In the genomic region with DNA sequence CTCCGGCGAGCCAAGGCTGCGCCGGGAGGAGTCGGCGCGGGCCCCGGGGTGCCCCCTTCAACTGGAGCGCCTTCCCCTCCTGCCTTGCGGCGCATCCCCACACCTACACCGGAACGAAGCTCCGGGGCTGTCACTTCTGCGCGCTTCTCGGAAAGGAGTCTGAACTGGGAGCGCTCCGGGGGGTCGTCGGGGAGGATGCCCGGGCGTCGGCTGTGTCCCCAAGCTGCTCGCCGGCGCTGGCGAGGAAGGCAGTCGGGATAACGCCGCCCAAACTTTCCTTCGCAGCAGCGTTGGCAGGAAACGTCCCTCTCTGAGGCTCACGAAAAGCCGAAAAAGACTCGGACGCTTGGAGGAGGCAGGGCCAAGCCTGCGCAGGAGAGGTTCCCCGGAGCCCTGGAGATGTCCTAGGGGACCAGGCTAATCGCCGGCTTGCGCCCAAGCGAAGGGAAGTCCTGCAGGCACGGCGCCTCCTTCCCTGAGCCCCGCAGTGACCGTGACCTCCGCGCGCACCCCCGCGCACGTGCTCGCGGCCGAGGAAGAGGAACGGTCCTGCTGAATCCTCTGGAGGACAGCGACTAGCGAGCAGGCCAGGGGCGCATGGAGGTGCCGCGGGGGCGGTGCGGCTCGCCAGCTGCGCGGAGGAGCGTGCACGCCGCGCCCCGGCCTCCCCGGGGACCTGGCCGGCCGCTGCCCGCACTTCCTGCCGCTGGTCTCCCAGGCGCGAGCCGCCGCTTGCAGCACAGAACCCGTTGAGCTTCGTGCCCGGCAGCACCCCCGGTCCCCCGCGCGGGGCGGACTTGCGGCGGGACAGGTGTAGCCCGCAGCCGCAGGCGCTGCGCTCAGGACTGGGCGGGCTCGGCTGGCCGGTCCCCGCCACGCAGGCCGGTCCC, we compare ENCODE assay signal across 8 cellular contexts. TPM values are rescaled to one million over a fixed set of nuclear protein-coding genes. Genes with fewer than 3 reads are reported as not detected.
DNase-seq lines count a peak whose midpoint lies in the region; ATAC-seq and TF ChIP-seq lines count a peak whose summit lies in the region.

A gene (plus strand): TSS at position 740 of the 890 bp plus-strand sequence.

- TF ChIP-seq EP300 in sigmoid colon (IDR thresholded peaks at IDR 0.05): no peak

- peaks cover 0 to 56% (median 12%) of the 10 kb centered on the region in 4 donors for H3K4me1 Mint-ChIP-seq in CD4-positive, CD25-positive, alpha-beta regulatory T cell
- peaks cover 46% of the 10 kb centered on the region for H3K4me1 Mint-ChIP-seq in brain

- no peaks in the 10 kb centered on the region for H3K36me3 Mint-ChIP-seq in CD4-positive, CD25-positive, alpha-beta regulatory T cell
- H3K36me3 Mint-ChIP-seq in brain: peaks cover 3% of the 10 kb centered on the region

- H3K9me3 ChIP-seq in CD4-positive, CD25-positive, alpha-beta regulatory T cell (ENCODE audit: control insufficient read depth in 2 of 2, low read length in 2 of 2): no peaks in the 10 kb centered on the region
- no peaks in the 10 kb centered on the region for H3K9me3 ChIP-seq in RWPE2 (ENCODE audit: severe bottlenecking)
- H3K9me3 ChIP-seq in iPS-15b (ENCODE audit: control insufficient read depth, insufficient read depth, low read length): no peaks in the 10 kb centered on the region
- H3K9me3 ChIP-seq in sigmoid colon: no peaks in the 10 kb centered on the region

- TF ChIP-seq POLR2A in sigmoid colon (IDR thresholded peaks at IDR 0.05): no peak

- peak; percentile 35 to 37 for ATAC-seq in CD4-positive, CD25-positive, alpha-beta regulatory T cell (ENCODE audit: low read depth in 2 of 2)
- ATAC-seq in GM21737 (IDR thresholded peaks at IDR 0.05; ENCODE audit: unreplicated experiment) (peak; percentile 34), RWPE2 (ENCODE audit: low read depth) (peak; percentile 19), HG03469 (IDR thresholded peaks at IDR 0.05; ENCODE audit: unreplicated experiment) (no peak)

- H3K36me3 ChIP-seq in CD4-positive, CD25-positive, alpha-beta regulatory T cell (ENCODE audit: control insufficient read depth, insufficient read depth, low read length): no peaks in the 10 kb centered on the region
- no peaks in the 10 kb centered on the region for H3K36me3 ChIP-seq in RWPE2 (ENCODE audit: low read depth)
- no peaks in the 10 kb centered on the region for H3K36me3 ChIP-seq in iPS-15b (ENCODE audit: control insufficient read depth, insufficient read depth, low read length)
- no peaks in the 10 kb centered on the region for H3K36me3 ChIP-seq in sigmoid colon

- peaks cover 34% of the 10 kb centered on the region for H3K4me1 ChIP-seq in CD4-positive, CD25-positive, alpha-beta regulatory T cell (ENCODE audit: control insufficient read depth, insufficient read depth, low read length, poor library complexity, severe bottlenecking)
- H3K4me1 ChIP-seq in RWPE2 (ENCODE audit: insufficient read depth, poor library complexity, severe bottlenecking) (peaks cover 26% of the 10 kb centered on the region), iPS-15b (ENCODE audit: control insufficient read depth, insufficient read depth, low read length) (no peaks in the 10 kb centered on the region), sigmoid colon (peaks cover 0 to 28% (median 21%) of the 10 kb centered on the region in 4 donors)

- WGBS in sigmoid colon, 2 donors: 0 to 1% methylated on average over 102 of the region's 102 CpGs

- peak within 1 kb of the TSS; percentile 48 for H3K4me3 ChIP-seq in CD4-positive, CD25-positive, alpha-beta regulatory T cell (ENCODE audit: low read depth, low read length)
- H3K4me3 ChIP-seq in RWPE2 (ENCODE audit: severe bottlenecking): peak within 1 kb of the TSS; percentile 41
- H3K4me3 ChIP-seq in iPS-15b (ENCODE audit: low read depth, low read length): peak within 1 kb of the TSS; percentile 59
- peak within 1 kb of the TSS; percentile 42 to 86 (median 74) for H3K4me3 ChIP-seq in sigmoid colon

- no peak within 1 kb of the TSS for H3K27ac ChIP-seq in CD4-positive, CD25-positive, alpha-beta regulatory T cell (ENCODE audit: insufficient read depth, low read length, poor library complexity, severe bottlenecking)
- peak within 1 kb of the TSS; percentile 35 for H3K27ac ChIP-seq in RWPE2 (ENCODE audit: poor library complexity, severe bottlenecking)
- peak within 1 kb of the TSS; percentile 74 to 87 (median 84) for H3K27ac ChIP-seq in sigmoid colon

- H3K27me3 Mint-ChIP-seq in CD4-positive, CD25-positive, alpha-beta regulatory T cell: peaks cover 46% of the 10 kb centered on the region
- peaks cover 17% of the 10 kb centered on the region for H3K27me3 Mint-ChIP-seq in brain

- peaks cover 19% of the 10 kb centered on the region for H3K27me3 ChIP-seq in CD4-positive, CD25-positive, alpha-beta regulatory T cell (ENCODE audit: control insufficient read depth, insufficient read depth, low read length)
- H3K27me3 ChIP-seq in RWPE2 (ENCODE audit: insufficient read depth, poor library complexity, severe bottlenecking): no peaks in the 10 kb centered on the region
- peaks cover 51% of the 10 kb centered on the region for H3K27me3 ChIP-seq in iPS-15b (ENCODE audit: control insufficient read depth, insufficient read depth, low read length)
- no peaks in the 10 kb centered on the region for H3K27me3 ChIP-seq in sigmoid colon

- DNase-seq in CD4-positive, CD25-positive, alpha-beta regulatory T cell: peak in 2 of 3 donors; percentile 25 to 41
- DNase-seq in RWPE2 (ENCODE audit: low spot score): no peak
- DNase-seq in sigmoid colon: peak; percentile 76
- no peak for DNase-seq in NCI-H1694 treated with DMSO at 0.1 percent for 48 hours (lab: John Stamatoyannopoulos, UW)

- peak within 1 kb of the TSS in 2 of 3 donors; percentile 87 to 91 for H3K27ac Mint-ChIP-seq in CD4-positive, CD25-positive, alpha-beta regulatory T cell
- H3K27ac Mint-ChIP-seq in brain: peak within 1 kb of the TSS; percentile 83 to 98 (median 94)

- peaks cover 0 to 1% (median 0%) of the 10 kb centered on the region in 7 donors for H3K9me3 Mint-ChIP-seq in CD4-positive, CD25-positive, alpha-beta regulatory T cell
- H3K9me3 Mint-ChIP-seq in brain: peaks cover 0 to 7% (median 4%) of the 10 kb centered on the region in 5 experiments

- intact Hi-C loops in sigmoid colon (cut with DNase I): loop anchor here (1.0 to 2.0 kb wide), 4 partner anchors 42 to 382 kb away; no protein-coding TSS in a partner anchor

- peak within 1 kb of the TSS; percentile 92 to 95 (median 94) for H3K4me3 Mint-ChIP-seq in CD4-positive, CD25-positive, alpha-beta regulatory T cell
- H3K4me3 Mint-ChIP-seq in brain: peak within 1 kb of the TSS; percentile 91 to 99 (median 94)

- TF ChIP-seq CTCF in RWPE2 (IDR thresholded peaks at IDR 0.05; ENCODE audit: poor library complexity, severe bottlenecking) (peak; percentile 5), brain (conservative IDR thresholded peaks at IDR 0.05) (no peak), sigmoid colon (IDR thresholded peaks at IDR 0.05) (no peak)

- peak within 1 kb of the TSS; percentile 47 for H3K9ac ChIP-seq in iPS-15b (ENCODE audit: low read depth, low read length)

RNA-seq across cellular contexts. Expression of the gene that starts here (rescaled TPM):
- 1.4 TPM for total RNA-seq in CD4-positive, CD25-positive, alpha-beta regulatory T cell
- 1 to 10 TPM in 1 of 4 donors, under 1 TPM in 3; 0.16 to 1.6 (median 0.68) TPM for polyA plus RNA-seq in CD4-positive, CD25-positive, alpha-beta regulatory T cell
- polyA plus RNA-seq in brain (ENCODE audit: insufficient read depth, low read depth, low replicate concordance): 2.3 TPM
- 10 to 100 TPM in 1 of 4 donors, 1 to 10 TPM in 3; 1.6 to 10.0 (median 7.6) TPM for total RNA-seq in sigmoid colon
- 1 to 10 TPM in 2 of 3 donors, under 1 TPM in 1; 0.69 to 3.4 (median 1.2) TPM for polyA plus RNA-seq in sigmoid colon

Comparison
In these comparisons a context has a peak if more than half of its experiments do, and no peak if none do; other contexts are left out.
1. DNase-seq: peak in CD4-positive, CD25-positive, alpha-beta regulatory T cell (2 of 3) and sigmoid colon (single experiment); none in RWPE2 (single experiment) and NCI-H1694 treated with DMSO at 0.1 percent for 48 hours (single experiment).
2. Peak in every context shown above with its lines, with median percentiles within 50 percentile points of each other: H3K4me3 ChIP-seq.